In the genomic region with DNA sequence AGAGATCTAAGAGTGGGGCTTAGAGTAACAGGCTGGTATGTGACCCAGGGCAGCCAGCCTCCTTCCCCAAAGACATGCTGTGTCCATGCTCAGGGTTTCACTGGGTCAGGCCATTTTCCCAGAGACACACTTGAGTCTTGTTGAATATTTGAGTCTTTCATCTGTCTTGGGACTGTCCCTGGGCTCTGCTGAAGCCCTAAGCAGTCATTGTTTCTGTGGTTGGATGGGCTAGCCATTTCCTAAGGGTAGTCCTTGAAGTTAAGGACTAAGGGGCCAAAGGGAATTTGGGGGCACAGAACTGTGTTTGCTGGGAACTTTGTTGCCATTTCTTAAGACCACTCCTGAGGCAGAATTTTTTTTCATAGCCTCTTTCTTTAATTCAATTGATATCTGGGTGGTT, we compare ENCODE assay signal across 23 cellular contexts.
DNase-seq lines count a peak whose midpoint lies in the region; ATAC-seq, FAIRE-seq and TF ChIP-seq lines count a peak whose summit lies in the region.
"Had no signal": no experiment of that assay in that cellular context is flagged by ENCODE, and none has a peak within 500 bp of the region (broad histone marks: within the 10 kb centered on the region; RNA-seq: fewer than 3 reads in every experiment).

No MANE protein-coding gene starts in this region.

- no peaks in the 10 kb centered on the region for H3K9me3 ChIP-seq in GM12878 (replicated peaks; ENCODE audit: control insufficient read depth, insufficient read depth, low read length)
- H3K9me3 ChIP-seq: gastroesophageal sphincter had no signal

- peaks cover 26% of the 10 kb centered on the region for H3K36me3 Mint-ChIP-seq in activated CD8-positive, alpha-beta memory T cell treated with anti-CD3 and anti-CD28 coated beads, Interleukin-2, amount 10 ng/mL, durations not matched to agents 7 days and 5 days
- peaks cover 14% of the 10 kb centered on the region for H3K36me3 Mint-ChIP-seq in stimulated activated memory B cell treated with anti-CD40 and anti-IgM and Interleukin-4, amounts not matched to agents 10 μg/mL and 1 μg/mL and 100 μg/mL, for 72 hours

- H3K4me3 Mint-ChIP-seq in activated CD8-positive, alpha-beta memory T cell treated with anti-CD3 and anti-CD28 coated beads, Interleukin-2, amount 10 ng/mL, durations not matched to agents 7 days and 5 days, result no peak overlapping the region
- peak overlapping the region; percentile 40 for H3K4me3 Mint-ChIP-seq in stimulated activated memory B cell treated with anti-CD40 and anti-IgM and Interleukin-4, amounts not matched to agents 10 μg/mL and 1 μg/mL and 100 μg/mL, for 72 hours
- H3K4me3 Mint-ChIP-seq: neural progenitor cell had no signal

- no peaks in the 10 kb centered on the region for H4K20me1 ChIP-seq in GM12878 (ENCODE audit: control insufficient read depth, insufficient read depth)

- TF ChIP-seq POLR2A in GM12878 (IDR thresholded peaks at IDR 0.05; ENCODE audit: low read depth, low read length), result no peak

- peaks cover 6% of the 10 kb centered on the region; the same call in 1 of the 2 replicates for H3K79me2 ChIP-seq in GM12878 (ENCODE audit: control insufficient read depth, insufficient read depth, low read length)

- ATAC-seq in activated CD8-positive, alpha-beta memory T cell treated with anti-CD3 and anti-CD28 coated beads, Interleukin-2, amount 10 ng/mL, durations not matched to agents 7 days and 5 days, result no peak
- ATAC-seq in HG03280 (IDR thresholded peaks at IDR 0.05; ENCODE audit: unreplicated experiment) (peak; percentile 4), GM12878 (peak; percentile 9)
- no peak for ATAC-seq in stimulated activated memory B cell treated with anti-CD40 and anti-IgM and Interleukin-4, amounts not matched to agents 10 μg/mL and 1 μg/mL and 100 μg/mL, for 72 hours
- ATAC-seq: esophagus mucosa, gastroesophageal sphincter, left cardiac atrium had no signal

- H3K27me3 ChIP-seq in GM12878 (replicated peaks in 1 of 2; ENCODE audit: control insufficient read depth in 2 of 2, insufficient read depth in 2 of 2, low read length in 1 of 2), result no peaks in the 10 kb centered on the region
- H3K27me3 ChIP-seq: gastroesophageal sphincter, neural progenitor cell had no signal

- TF ChIP-seq CTCF in GM12878 (IDR thresholded peaks at IDR 0.05 in 2 of 3, conservative IDR thresholded peaks at IDR 0.05 in 1 of 3; ENCODE audit: control insufficient read depth in 2 of 3, extremely low read depth in 1 of 3, insufficient read depth in 1 of 3, low read depth in 3 of 3, low read length in 3 of 3), result no peak

- H3K4me1 ChIP-seq in GM12878 (ENCODE audit: control insufficient read depth, insufficient read depth, low read length), result peaks cover 41% of the 10 kb centered on the region

- POLR2A ChIA-PET in GM12878 (lab: Charles Lee), result interaction anchor here (1.0 to 2.6 kb wide), 4 partner anchors 30 to 274 kb away, joined by 3 to 8 read pairs (median 4); no protein-coding TSS in a partner anchor

- CTCF ChIA-PET in activated CD8-positive, alpha-beta memory T cell treated with anti-CD3 and anti-CD28 coated beads, Interleukin-2, amount 10 ng/mL, durations not matched to agents 7 days and 5 days (lab: Charles Lee), result interaction anchor here (0.7 to 1.7 kb wide), 3 partner anchors 8 to 187 kb away, joined by 4 to 5 read pairs (median 4); a partner anchor contains a TSS
- CTCF ChIA-PET in GM12878 (lab: Yijun Ruan, JAX), result interaction anchor here (0.5 to 6.0 kb wide), 9 partner anchors 8 to 274 kb away, joined by 3 to 36 read pairs (median 6); a partner anchor contains a TSS

- BruUV-seq in GM12878 (replicated peaks; lab: Mats Ljungman, UMichigan), result no TSS peak

- no peak overlapping the region for H3K4me3 ChIP-seq in GM12878
- H3K4me3 ChIP-seq: gastroesophageal sphincter, neural progenitor cell, skin epidermis had no signal

- peak overlapping the region; percentile 91 for H3K27ac Mint-ChIP-seq in activated CD8-positive, alpha-beta memory T cell treated with anti-CD3 and anti-CD28 coated beads, Interleukin-2, amount 10 ng/mL, durations not matched to agents 7 days and 5 days
- peak overlapping the region; percentile 91 for H3K27ac Mint-ChIP-seq in stimulated activated memory B cell treated with anti-CD40 and anti-IgM and Interleukin-4, amounts not matched to agents 10 μg/mL and 1 μg/mL and 100 μg/mL, for 72 hours
- H3K27ac Mint-ChIP-seq: neural progenitor cell had no signal

- H3K9ac ChIP-seq in GM12878 (ENCODE audit: control insufficient read depth, insufficient read depth, low read length), result no peak overlapping the region
- H3K9ac ChIP-seq: neural progenitor cell had no signal

- peak overlapping the region; percentile 67 for H3K27ac ChIP-seq in GM12878 (ENCODE audit: control insufficient read depth, insufficient read depth)
- H3K27ac ChIP-seq: neural progenitor cell had no signal

- no peak for FAIRE-seq in GM12878 (lab: Jason Lieb, UNC)

- RAD21 ChIA-PET in GM12878 (lab: Charles Lee; ENCODE audit: unreplicated experiment), result interaction anchor here (0.7 to 6.5 kb wide), 11 partner anchors 10 to 274 kb away, joined by 3 to 38 read pairs (median 7); a partner anchor contains a TSS

- intact Hi-C loops in GM12878 (cut with micrococcal nuclease; ENCODE audit: unreplicated experiment), result loop anchor here (2.0 to 10.0 kb wide), 4 partner anchors 34 to 426 kb away; no protein-coding TSS in a partner anchor

- H3K9me3 Mint-ChIP-seq in activated CD8-positive, alpha-beta memory T cell treated with anti-CD3 and anti-CD28 coated beads, Interleukin-2, amount 10 ng/mL, durations not matched to agents 7 days and 5 days (ENCODE audit: low read depth), result no peaks in the 10 kb centered on the region
- no peaks in the 10 kb centered on the region for H3K9me3 Mint-ChIP-seq in stimulated activated memory B cell treated with anti-CD40 and anti-IgM and Interleukin-4, amounts not matched to agents 10 μg/mL and 1 μg/mL and 100 μg/mL, for 72 hours
- H3K9me3 Mint-ChIP-seq: neural progenitor cell had no signal

- SMC1A ChIA-PET in GM12878 (lab: Charles Lee; ENCODE audit: uncharacterized antibody, unreplicated experiment), result interaction anchor here (0.5 to 28.8 kb wide), 17 partner anchors 13 to 1240 kb away, joined by 3 to 553 read pairs (median 4); a partner anchor contains a TSS

- H3K4me1 Mint-ChIP-seq in activated CD8-positive, alpha-beta memory T cell treated with anti-CD3 and anti-CD28 coated beads, Interleukin-2, amount 10 ng/mL, durations not matched to agents 7 days and 5 days, result peaks cover 43% of the 10 kb centered on the region
- H3K4me1 Mint-ChIP-seq in stimulated activated memory B cell treated with anti-CD40 and anti-IgM and Interleukin-4, amounts not matched to agents 10 μg/mL and 1 μg/mL and 100 μg/mL, for 72 hours, result peaks cover 64% of the 10 kb centered on the region

- H3K27me3 Mint-ChIP-seq in activated CD8-positive, alpha-beta memory T cell treated with anti-CD3 and anti-CD28 coated beads, Interleukin-2, amount 10 ng/mL, durations not matched to agents 7 days and 5 days, result no peaks in the 10 kb centered on the region
- H3K27me3 Mint-ChIP-seq in stimulated activated memory B cell treated with anti-CD40 and anti-IgM and Interleukin-4, amounts not matched to agents 10 μg/mL and 1 μg/mL and 100 μg/mL, for 72 hours, result no peaks in the 10 kb centered on the region
- H3K27me3 Mint-ChIP-seq: progenitor cell of endocrine pancreas had no signal

- in situ Hi-C loops in GM12878 (cut with MboI), result no loop called here

- TF ChIP-seq EP300 in GM12878 (IDR thresholded peaks at IDR 0.05; ENCODE audit: borderline replicate concordance in 1 of 2, control insufficient read depth in 1 of 2, low read depth in 2 of 2, low read length in 2 of 2), result no peak

- H3K4me2 ChIP-seq in GM12878 (ENCODE audit: control insufficient read depth, insufficient read depth), result peak overlapping the region; percentile 67
- H3K4me2 ChIP-seq: neural progenitor cell had no signal

- no peak for DNase-seq in activated CD8-positive, alpha-beta memory T cell treated with anti-CD3 and anti-CD28 coated beads, Interleukin-2, amount 10 ng/mL, durations not matched to agents 7 days and 5 days
- DNase-seq in activated CD8-positive, alpha-beta memory T cell treated with anti-CD3 and anti-CD28 coated beads, Interleukin-2, amount 50 U/mL, for 4 hours, result no peak
- DNase-seq in GM12878 (ENCODE audit: low read depth, low spot score) (no peak), T-helper 9 cell (no peak), kidney tubule cell (ENCODE audit: low spot score) (no peak), NCI-H2081 (lab: John Stamatoyannopoulos, UW) (no peak)
- DNase-seq: activated CD8-positive, alpha-beta memory T cell treated with anti-CD3 and anti-CD28 coated beads for 24 hours; activated effector memory CD4-positive, alpha-beta T cell treated with Interleukin-2 at 50 U/mL for 16 hours; aorta; C1 segment of cervical spinal cord; cerebellar nuclear complex; left cardiac atrium; NCI-H1930; NCI-H446 treated with DMSO at 0.1 percent for 48 hours; stimulated activated CD4-positive, alpha-beta T cell treated with anti-CD3 and anti-CD28 coated beads, Interleukin-2, amount 100 ng/mL, for 48 hours; substantia nigra had no signal

- H3K36me3 ChIP-seq in GM12878 (ENCODE audit: control insufficient read depth in 2 of 2, insufficient read depth in 2 of 2, low read length in 1 of 2), result peaks cover 0 to 3% of the 10 kb centered on the region in 2 experiments; a peak in 2 of 4 replicates
- H3K36me3 ChIP-seq: neural progenitor cell had no signal

- H2AFZ ChIP-seq in GM12878 (ENCODE audit: control insufficient read depth, low read depth, low read length), result no peak overlapping the region; the same call in 1 of the 2 replicates
- H2AFZ ChIP-seq: neural progenitor cell had no signal

- no peak for TF ChIP-seq RAD21 in GM12878 (IDR thresholded peaks at IDR 0.05; ENCODE audit: insufficient read depth, low read depth, low read length)

TF ChIP-seq in GM12878, 131 proteins besides CTCF, POLR2A, EP300 and RAD21 (continues in another document):
- TF ChIP-seq POLR2AphosphoS5 (IDR thresholded peaks at IDR 0.05; ENCODE audit: low read length) (no peak), PAX8 (IDR thresholded peaks at IDR 0.05) (no peak), EED (IDR thresholded peaks at IDR 0.05; ENCODE audit: low read depth) (no peak), EZH2 (IDR thresholded peaks at IDR 0.05; ENCODE audit: borderline replicate concordance, control insufficient read depth, low read depth, low read length) (no peak), RUNX3 (IDR thresholded peaks at IDR 0.05; ENCODE audit: low read length) (peak; percentile 57; the same call in 1 of the 2 replicates), POU2F2 (IDR thresholded peaks at IDR 0.05; ENCODE audit: borderline replicate concordance, low read depth, low read length) (peak; percentile 63; the same call in 1 of the 3 replicates)

Comparison
In these comparisons a context has a peak if more than half of its experiments do, and no peak if none do; other contexts are left out.
1. ATAC-seq: peak in HG03280 (single experiment) and GM12878 (single experiment); none in activated CD8-positive, alpha-beta memory T cell treated with anti-CD3 and anti-CD28 coated beads, Interleukin-2, amount 10 ng/mL, durations not matched to agents 7 days and 5 days (single experiment) and stimulated activated memory B cell treated with anti-CD40 and anti-IgM and Interleukin-4, amounts not matched to agents 10 μg/mL and 1 μg/mL and 100 μg/mL, for 72 hours (single experiment).